ENCODE assay signal across 15 cellular contexts in genomic region chr10:7445474-7446135, GRCh38. TPM values are rescaled to one million over a fixed set of nuclear protein-coding genes. Genes with fewer than 3 reads are reported as not detected.
A peak's percentile ranks its signal among the peaks of the same experiment; 100 is the strongest.
DNase-seq lines count a peak whose midpoint lies in the region; ATAC-seq and FAIRE-seq lines count a peak whose summit lies in the region.
"Had no signal": no experiment of that assay in that cellular context is flagged by ENCODE, and none has a peak within 500 bp of the region (broad histone marks: within the 10 kb centered on the region; RNA-seq: fewer than 3 reads in every experiment).

No MANE protein-coding gene starts in this region.

- intact Hi-C loops in left ventricle myocardium superior (cut with micrococcal nuclease) = no loop called here

- FAIRE-seq in GM18507 (lab: Jason Lieb, UNC) = peak; percentile 86

- DNase-seq in GM18507 (ENCODE audit: extremely low spot score, insufficient read length, low read depth) (no peak), hippocampal formation (lab: John Stamatoyannopoulos, UW) (peak; percentile 32 to 54), left ventricle myocardium superior (no peak), middle frontal gyrus (ENCODE audit: extremely low spot score, low spot score) (no peak)
- no peak for DNase-seq in stimulated activated CD4-positive, alpha-beta T cell treated with anti-CD3 and anti-CD28 coated beads, Interleukin-15, amount 100 ng/mL, for 24 hours
- DNase-seq: activated CD8-positive, alpha-beta T cell treated with anti-CD3 and anti-CD28 coated beads, Interleukin-2, amount 10 ng/mL, durations not matched to agents 7 days and 5 days; brain microvascular endothelial cell; COR-L47; foreskin melanocyte; H7; NCI-H1105; upper lobe of left lung had no signal

- peak; percentile 78 for ATAC-seq in GM21528 (IDR thresholded peaks at IDR 0.05; ENCODE audit: low FRiP score, unreplicated experiment)
- peak; percentile 89 for ATAC-seq in HG03378 (IDR thresholded peaks at IDR 0.05; ENCODE audit: unreplicated experiment)
- ATAC-seq in left ventricle myocardium superior = no peak
- no peak for ATAC-seq in HG02588 (IDR thresholded peaks at IDR 0.05; ENCODE audit: unreplicated experiment)
- ATAC-seq: activated CD8-positive, alpha-beta T cell treated with anti-CD3 and anti-CD28 coated beads, Interleukin-2, amount 10 ng/mL, durations not matched to agents 7 days and 5 days had no signal

RNA-seq across cellular contexts. Expression of gene SFMBT2, which starts 34.8 kb away (rescaled TPM):
- total RNA-seq in left ventricle myocardium superior = 11.0 TPM

Comparison
In these comparisons a context has a peak if more than half of its experiments do, and no peak if none do; other contexts are left out.
1. DNase-seq: peak in hippocampal formation (2 of 2); none in GM18507 (single experiment), left ventricle myocardium superior (single experiment), middle frontal gyrus (single experiment) and stimulated activated CD4-positive, alpha-beta T cell treated with anti-CD3 and anti-CD28 coated beads, Interleukin-15, amount 100 ng/mL, for 24 hours (single experiment).
2. ATAC-seq: peak in GM21528 (single experiment) and HG03378 (single experiment); none in left ventricle myocardium superior (single experiment) and HG02588 (single experiment).